Comparison of ENCODE assay signal across 16 cellular contexts in genomic region chr5:39273314-39273954, GRCh38. TPM values are rescaled to one million over a fixed set of nuclear protein-coding genes. Genes with fewer than 3 reads are reported as not detected.
DNase-seq lines count a peak whose midpoint lies in the region; ATAC-seq and TF ChIP-seq lines count a peak whose summit lies in the region.
"Had no signal": no experiment of that assay in that cellular context is flagged by ENCODE, and none has a peak within 500 bp of the region (broad histone marks: within the 10 kb centered on the region; RNA-seq: fewer than 3 reads in every experiment).

No MANE protein-coding gene starts in this region.

- no peak for TF ChIP-seq POLR2A in spleen (IDR thresholded peaks at IDR 0.05)

- intact Hi-C loops in activated CD4-positive, alpha-beta T cell treated with anti-CD3 and anti-CD28 coated beads, Interleukin-2, amount 10 ng/mL, durations not matched to agents 24 days and 14 days (cut with micrococcal nuclease): loop anchor here (10.0 kb wide), 1 partner anchor 199 kb away; the partner anchor contains the start of gene RICTOR
- intact Hi-C loops in spleen (cut with DNase I; ENCODE audit: low total_unique reads): no loop called here

- no peaks in the 10 kb centered on the region for H3K27me3 ChIP-seq in spleen (replicated peaks in 1 of 7)
- H3K27me3 ChIP-seq: heart right ventricle, neural progenitor cell, tibial artery had no signal

- H3K27ac ChIP-seq in spleen: peak overlapping the region; percentile 70 to 93 (median 86)
- H3K27ac ChIP-seq: neural progenitor cell, tibial artery had no signal

- POLR2A ChIA-PET in activated naive CD8-positive, alpha-beta T cell treated with anti-CD3 and anti-CD28 coated beads, Interleukin-2, amount 10 ng/mL, durations not matched to agents 7 days and 5 days (lab: Charles Lee): interaction anchor here (0.7 to 2.9 kb wide), 5 partner anchors 9 to 71 kb away, joined by 4 to 10 read pairs (median 5); no protein-coding TSS in a partner anchor

- no peak for DNase-seq in activated CD4-positive, alpha-beta T cell treated with anti-CD3 and anti-CD28 coated beads, Interleukin-2, amount 10 ng/mL, durations not matched to agents 24 days and 14 days
- no peak for DNase-seq in activated CD4-positive, alpha-beta T cell treated with anti-CD3 and anti-CD28 coated beads, Interleukin-2, amount 50 U/mL, for 48 hours
- DNase-seq in NOMO-1 treated with dmso at 0.1 percent for 144 hours (lab: John Stamatoyannopoulos, UW; ENCODE audit: unreplicated experiment) (peak; percentile 18), spleen (no peak), activated gamma-delta T cell (lab: John Stamatoyannopoulos, UW) (no peak)
- no peak for DNase-seq in activated naive CD8-positive, alpha-beta T cell treated with anti-CD3 and anti-CD28 coated beads, Interleukin-2, amount 10 ng/mL, durations not matched to agents 7 days and 5 days
- DNase-seq: activated effector memory CD4-positive, alpha-beta T cell treated with Interleukin-2 at 50 U/mL for 16 hours; cerebellar nuclear complex; DMS 273 treated with DMSO at 0.1 percent for 48 hours; heart right ventricle; NCI-H2227 treated with DMSO at 0.1 percent for 48 hours; tibial artery had no signal

- peak overlapping the region in 5 of 8 donors; percentile 17 to 57 (median 25) for H3K4me3 ChIP-seq in spleen
- H3K4me3 ChIP-seq: neural progenitor cell, tibial artery had no signal

- peaks cover 24% of the 10 kb centered on the region for H3K4me1 Mint-ChIP-seq in activated CD4-positive, alpha-beta T cell treated with anti-CD3 and anti-CD28 coated beads, Interleukin-2, amount 10 ng/mL, durations not matched to agents 24 days and 14 days
- peaks cover 30% of the 10 kb centered on the region for H3K4me1 Mint-ChIP-seq in activated naive CD8-positive, alpha-beta T cell treated with anti-CD3 and anti-CD28 coated beads, Interleukin-2, amount 10 ng/mL, durations not matched to agents 7 days and 5 days
- H3K4me1 Mint-ChIP-seq: neural progenitor cell had no signal

- WGBS in spleen, 5 donors: 56 to 74% (median 60%) methylated on average over 2 of the region's 2 CpGs

- peak; percentile 83 for ATAC-seq in activated naive CD8-positive, alpha-beta T cell treated with anti-CD3 and anti-CD28 coated beads, Interleukin-2, amount 10 ng/mL, durations not matched to agents 7 days and 5 days (ENCODE audit: low read depth)
- ATAC-seq in GM19328 (IDR thresholded peaks at IDR 0.05; ENCODE audit: unreplicated experiment) (no peak), GM21717 (IDR thresholded peaks at IDR 0.05; ENCODE audit: unreplicated experiment) (no peak)
- ATAC-seq: heart right ventricle had no signal

- H3K9me3 ChIP-seq in spleen: no peaks in the 10 kb centered on the region
- H3K9me3 ChIP-seq: tibial artery had no signal

- TF ChIP-seq CTCF in spleen (IDR thresholded peaks at IDR 0.05 in 8 of 11, conservative IDR thresholded peaks at IDR 0.05 in 3 of 11): no peak

- H3K27ac Mint-ChIP-seq in activated CD4-positive, alpha-beta T cell treated with anti-CD3 and anti-CD28 coated beads, Interleukin-2, amount 10 ng/mL, durations not matched to agents 24 days and 14 days: peak overlapping the region; percentile 70
- H3K27ac Mint-ChIP-seq in activated naive CD8-positive, alpha-beta T cell treated with anti-CD3 and anti-CD28 coated beads, Interleukin-2, amount 10 ng/mL, durations not matched to agents 7 days and 5 days: peak overlapping the region; percentile 95
- H3K27ac Mint-ChIP-seq: neural progenitor cell had no signal

- no peaks in the 10 kb centered on the region for H3K27me3 Mint-ChIP-seq in activated CD4-positive, alpha-beta T cell treated with anti-CD3 and anti-CD28 coated beads, Interleukin-2, amount 10 ng/mL, durations not matched to agents 24 days and 14 days
- H3K27me3 Mint-ChIP-seq in activated naive CD8-positive, alpha-beta T cell treated with anti-CD3 and anti-CD28 coated beads, Interleukin-2, amount 10 ng/mL, durations not matched to agents 7 days and 5 days: no peaks in the 10 kb centered on the region

- no peaks in the 10 kb centered on the region for H3K36me3 ChIP-seq in spleen
- H3K36me3 ChIP-seq: heart right ventricle, neural progenitor cell, tibial artery had no signal

- no peaks in the 10 kb centered on the region for H3K36me3 Mint-ChIP-seq in activated CD4-positive, alpha-beta T cell treated with anti-CD3 and anti-CD28 coated beads, Interleukin-2, amount 10 ng/mL, durations not matched to agents 24 days and 14 days (ENCODE audit: low read depth)
- peaks cover 3% of the 10 kb centered on the region for H3K36me3 Mint-ChIP-seq in activated naive CD8-positive, alpha-beta T cell treated with anti-CD3 and anti-CD28 coated beads, Interleukin-2, amount 10 ng/mL, durations not matched to agents 7 days and 5 days
- H3K36me3 Mint-ChIP-seq: neural progenitor cell had no signal

- H3K4me1 ChIP-seq in spleen: peaks cover 15 to 71% (median 56%) of the 10 kb centered on the region in 6 donors
- H3K4me1 ChIP-seq: neural progenitor cell, tibial artery had no signal

- H3K4me3 Mint-ChIP-seq in activated CD4-positive, alpha-beta T cell treated with anti-CD3 and anti-CD28 coated beads, Interleukin-2, amount 10 ng/mL, durations not matched to agents 24 days and 14 days: no peak overlapping the region
- H3K4me3 Mint-ChIP-seq in activated naive CD8-positive, alpha-beta T cell treated with anti-CD3 and anti-CD28 coated beads, Interleukin-2, amount 10 ng/mL, durations not matched to agents 7 days and 5 days: peak overlapping the region; percentile 46
- H3K4me3 Mint-ChIP-seq: neural progenitor cell had no signal

- peaks cover 4% of the 10 kb centered on the region for H3K9me3 Mint-ChIP-seq in activated CD4-positive, alpha-beta T cell treated with anti-CD3 and anti-CD28 coated beads, Interleukin-2, amount 10 ng/mL, durations not matched to agents 24 days and 14 days
- H3K9me3 Mint-ChIP-seq in activated naive CD8-positive, alpha-beta T cell treated with anti-CD3 and anti-CD28 coated beads, Interleukin-2, amount 10 ng/mL, durations not matched to agents 7 days and 5 days: peaks cover 1% of the 10 kb centered on the region
- H3K9me3 Mint-ChIP-seq: neural progenitor cell had no signal

RNA-seq across cellular contexts. Expression of gene FYB1, which starts 54.1 kb away (rescaled TPM):
- total RNA-seq in activated CD4-positive, alpha-beta T cell treated with anti-CD3 and anti-CD28 coated beads, Interleukin-2, amount 10 ng/mL, durations not matched to agents 24 days and 14 days: 84.9 and 93.7 TPM in 2 replicates
- total RNA-seq in activated naive CD8-positive, alpha-beta T cell treated with anti-CD3 and anti-CD28 coated beads, Interleukin-2, amount 10 ng/mL, durations not matched to agents 7 days and 5 days: 100 to 1,000 TPM; 355 to 358 TPM
- 100 to 1,000 TPM; 178 to 287 (median 228) TPM for total RNA-seq in spleen
- polyA plus RNA-seq in spleen: 10 to 100 TPM; 21.0 to 26.3 (median 23.3) TPM
- total RNA-seq: epithelial cell of proximal tubule had no signal
